11 cellular contexts compared by ENCODE assay signal in genomic region chr14:74083161-74083560, GRCh38. TPM values are rescaled to one million over a fixed set of nuclear protein-coding genes. Genes with fewer than 3 reads are reported as not detected.
DNase-seq lines count a peak whose midpoint lies in the region; ATAC-seq, FAIRE-seq and TF ChIP-seq lines count a peak whose summit lies in the region.
"Had no signal": no experiment of that assay in that cellular context is flagged by ENCODE, and none has a peak within 500 bp of the region (broad histone marks: within the 10 kb centered on the region; RNA-seq: fewer than 3 reads in every experiment).

No MANE protein-coding gene starts in this region.

- H3K27ac ChIP-seq in astrocyte (ENCODE audit: low read depth, low read length) (no peak overlapping the region), upper lobe of right lung (no peak overlapping the region)

- H3K36me3 ChIP-seq in astrocyte (ENCODE audit: insufficient read depth, low read length) (no peaks in the 10 kb centered on the region), upper lobe of right lung (no peaks in the 10 kb centered on the region)
- H3K36me3 ChIP-seq: left lung had no signal

- H3K4me3 Mint-ChIP-seq in activated naive CD4-positive, alpha-beta T cell treated with anti-CD3 and anti-CD28 coated beads, Interleukin-2, amount 50 U/mL, for 24 hours = peak overlapping the region; percentile 100
- H3K4me3 Mint-ChIP-seq in astrocyte (ENCODE audit: unreplicated experiment) (peak overlapping the region; percentile 97), memory B cell (peak overlapping the region; percentile 98)

- no peak overlapping the region for H2AFZ ChIP-seq in astrocyte (ENCODE audit: low read depth, low read length)

- DNase-seq in activated naive CD4-positive, alpha-beta T cell treated with anti-CD3 and anti-CD28 coated beads, Interleukin-2, amount 50 U/mL, for 72 hours (ENCODE audit: low spot score in 2 of 2) = no peak
- DNase-seq in astrocyte (ENCODE audit: low read depth) (no peak), memory B cell (ENCODE audit: low spot score in 2 of 2) (no peak), upper lobe of right lung (no peak), superior temporal gyrus (ENCODE audit: extremely low spot score) (no peak), SKM-1 treated with dmso at 0.1 percent for 144 hours (lab: John Stamatoyannopoulos, UW; ENCODE audit: unreplicated experiment) (no peak), Ammon's horn (ENCODE audit: low spot score) (no peak)
- DNase-seq: left lung, NCI-H146 had no signal

- intact Hi-C loops in upper lobe of right lung (cut with DNase I) = no loop called here

- H3K4me2 ChIP-seq in astrocyte (ENCODE audit: low read length) = peak overlapping the region; percentile 100

- no peaks in the 10 kb centered on the region for H3K9me3 Mint-ChIP-seq in activated naive CD4-positive, alpha-beta T cell treated with anti-CD3 and anti-CD28 coated beads, Interleukin-2, amount 50 U/mL, for 24 hours
- no peaks in the 10 kb centered on the region for H3K9me3 Mint-ChIP-seq in activated naive CD4-positive, alpha-beta T cell treated with anti-CD3 and anti-CD28 coated beads, Interleukin-2, amount 50 U/mL, for 72 hours
- H3K9me3 Mint-ChIP-seq in astrocyte (ENCODE audit: unreplicated experiment) (no peaks in the 10 kb centered on the region), memory B cell (no peaks in the 10 kb centered on the region)

- no peaks in the 10 kb centered on the region for H4K20me1 ChIP-seq in astrocyte (ENCODE audit: insufficient read depth, low read length)

- peaks cover 40% of the 10 kb centered on the region for H3K4me1 Mint-ChIP-seq in activated naive CD4-positive, alpha-beta T cell treated with anti-CD3 and anti-CD28 coated beads, Interleukin-2, amount 50 U/mL, for 24 hours
- H3K4me1 Mint-ChIP-seq in astrocyte (ENCODE audit: low read depth, unreplicated experiment) (peaks cover 9% of the 10 kb centered on the region), memory B cell (peaks cover 11% of the 10 kb centered on the region)

- no peak for FAIRE-seq in astrocyte (lab: Jason Lieb, UNC)
- FAIRE-seq: D721Med had no signal

- peak overlapping the region; percentile 93 for H3K9ac ChIP-seq in astrocyte (ENCODE audit: low read length)

- no peaks in the 10 kb centered on the region for H3K27me3 ChIP-seq in astrocyte (ENCODE audit: insufficient read depth, low read length)
- no peaks in the 10 kb centered on the region for H3K27me3 ChIP-seq in upper lobe of right lung
- H3K27me3 ChIP-seq: left lung had no signal

- H3K27ac Mint-ChIP-seq in activated naive CD4-positive, alpha-beta T cell treated with anti-CD3 and anti-CD28 coated beads, Interleukin-2, amount 50 U/mL, for 24 hours = no peak overlapping the region
- peak overlapping the region in 1 of 2 donors; percentile 100 for H3K27ac Mint-ChIP-seq in activated naive CD4-positive, alpha-beta T cell treated with anti-CD3 and anti-CD28 coated beads, Interleukin-2, amount 50 U/mL, for 72 hours
- H3K27ac Mint-ChIP-seq in astrocyte (ENCODE audit: unreplicated experiment) = no peak overlapping the region
- H3K27ac Mint-ChIP-seq in memory B cell = peak overlapping the region; percentile 89

- no peak for ATAC-seq in activated naive CD4-positive, alpha-beta T cell treated with anti-CD3 and anti-CD28 coated beads, Interleukin-2, amount 50 U/mL, for 72 hours
- ATAC-seq in memory B cell (ENCODE audit: low read depth) = no peak
- no peak for ATAC-seq in upper lobe of right lung

- peaks cover 14% of the 10 kb centered on the region for H3K79me2 ChIP-seq in astrocyte (ENCODE audit: insufficient read depth, low read length)

- no peaks in the 10 kb centered on the region for H3K36me3 Mint-ChIP-seq in activated naive CD4-positive, alpha-beta T cell treated with anti-CD3 and anti-CD28 coated beads, Interleukin-2, amount 50 U/mL, for 24 hours
- H3K36me3 Mint-ChIP-seq in activated naive CD4-positive, alpha-beta T cell treated with anti-CD3 and anti-CD28 coated beads, Interleukin-2, amount 50 U/mL, for 72 hours = peaks cover 0 to 10% of the 10 kb centered on the region in 2 donors
- H3K36me3 Mint-ChIP-seq in astrocyte (ENCODE audit: low read depth, unreplicated experiment) (no peaks in the 10 kb centered on the region), memory B cell (no peaks in the 10 kb centered on the region)

- TF ChIP-seq CTCF in astrocyte (IDR thresholded peaks at IDR 0.05; ENCODE audit: insufficient read depth, low read depth, low read length) (no peak), upper lobe of right lung (IDR thresholded peaks at IDR 0.05) (no peak)

- no peak overlapping the region for H3K4me3 ChIP-seq in astrocyte (ENCODE audit: insufficient read depth, low read depth, low read length)
- H3K4me3 ChIP-seq in upper lobe of right lung = peak overlapping the region; percentile 73

- H3K9me3 ChIP-seq in astrocyte (ENCODE audit: insufficient read depth, low read depth, low read length) (no peaks in the 10 kb centered on the region), upper lobe of right lung (no peaks in the 10 kb centered on the region)
- H3K9me3 ChIP-seq: left lung had no signal

- H3K4me1 ChIP-seq in astrocyte (ENCODE audit: insufficient read depth, low read length) (peaks cover 6% of the 10 kb centered on the region), upper lobe of right lung (peaks cover 19% of the 10 kb centered on the region)

- no peaks in the 10 kb centered on the region for H3K27me3 Mint-ChIP-seq in activated naive CD4-positive, alpha-beta T cell treated with anti-CD3 and anti-CD28 coated beads, Interleukin-2, amount 50 U/mL, for 24 hours
- H3K27me3 Mint-ChIP-seq in astrocyte (ENCODE audit: low read depth, unreplicated experiment) (no peaks in the 10 kb centered on the region), memory B cell (no peaks in the 10 kb centered on the region)

RNA-seq across cellular contexts. Expression of gene ALDH6A1, which starts 1.1 kb away (rescaled TPM):
- total RNA-seq in activated naive CD4-positive, alpha-beta T cell treated with anti-CD3 and anti-CD28 coated beads, Interleukin-2, amount 50 U/mL, for 72 hours = 10 to 100 TPM; 20.9 to 28.9 TPM
- total RNA-seq in astrocyte = 11.8 and 12.0 TPM in 2 replicates
- total RNA-seq in upper lobe of right lung = 49.1 TPM

RNA-seq across cellular contexts. Expression of gene LIN52, which starts 1.6 kb away (rescaled TPM):
- 10 to 100 TPM; 12.0 to 29.7 TPM for total RNA-seq in activated naive CD4-positive, alpha-beta T cell treated with anti-CD3 and anti-CD28 coated beads, Interleukin-2, amount 50 U/mL, for 72 hours
- total RNA-seq in astrocyte = 5.5 and 6.2 TPM in 2 replicates
- total RNA-seq in upper lobe of right lung = 8.7 TPM
